In the genomic region with DNA sequence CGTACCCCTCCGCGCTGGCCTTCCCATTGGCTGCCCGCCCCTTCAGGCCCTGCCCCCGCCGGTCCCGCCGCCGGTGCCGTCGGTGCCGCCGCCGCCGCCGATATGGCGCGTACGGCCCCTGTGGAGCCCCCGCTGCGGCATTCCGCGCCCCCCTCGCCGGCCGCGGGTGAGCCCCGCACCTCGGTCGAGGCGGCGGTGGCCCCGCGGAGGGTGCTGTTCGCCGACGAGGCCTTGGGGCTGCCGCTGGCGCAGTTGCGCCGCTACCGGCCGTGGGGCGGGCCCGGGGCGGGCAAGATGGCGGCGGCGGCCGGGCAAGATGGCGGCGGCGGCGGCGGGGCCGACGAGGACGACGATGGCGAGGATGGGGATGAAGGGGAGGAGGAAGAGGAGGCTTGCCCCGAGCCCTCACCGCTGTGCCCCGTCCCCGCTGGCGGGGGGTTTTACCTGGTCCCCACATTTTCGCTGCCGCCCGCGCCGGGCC, we compare ENCODE assay signal across 8 cellular contexts. TPM values are rescaled to one million over a fixed set of nuclear protein-coding genes. Genes with fewer than 3 reads are reported as not detected.
DNase-seq lines count a peak whose midpoint lies in the region; ATAC-seq and TF ChIP-seq lines count a peak whose summit lies in the region.

A gene with protein sequence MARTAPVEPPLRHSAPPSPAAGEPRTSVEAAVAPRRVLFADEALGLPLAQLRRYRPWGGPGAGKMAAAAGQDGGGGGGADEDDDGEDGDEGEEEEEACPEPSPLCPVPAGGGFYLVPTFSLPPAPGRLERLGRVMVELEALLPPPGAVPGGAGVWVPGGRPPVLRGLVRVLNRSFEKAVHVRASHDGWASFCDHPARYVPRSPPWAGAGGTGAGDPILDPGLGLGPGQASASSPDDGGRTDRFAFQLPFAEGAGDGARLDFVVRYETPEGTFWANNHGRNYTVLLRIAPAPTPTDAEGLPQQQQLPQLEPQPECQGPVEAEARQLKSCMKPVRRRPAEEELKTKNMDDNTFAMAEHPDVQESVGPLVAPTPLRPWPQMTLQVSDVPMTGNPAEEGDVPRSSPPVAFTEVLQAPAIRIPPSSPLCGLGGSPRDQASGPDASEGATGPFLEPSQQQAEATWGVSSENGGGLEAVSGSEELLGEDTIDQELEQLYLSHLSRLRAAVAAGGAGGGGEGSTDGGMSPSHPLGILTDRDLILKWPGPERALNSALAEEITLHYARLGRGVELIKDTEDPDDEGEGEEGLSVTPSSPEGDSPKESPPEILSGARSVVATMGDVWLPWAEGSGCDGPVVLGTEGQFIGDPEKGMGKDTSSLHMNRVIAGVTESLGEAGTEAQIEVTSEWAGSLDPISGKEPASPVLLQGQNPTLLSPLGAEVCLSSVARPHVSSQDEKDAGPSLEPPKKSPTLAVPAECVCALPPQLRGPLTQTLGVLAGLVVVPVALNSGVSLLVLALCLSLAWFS (plus strand): TSS at position 26 of the 481 bp plus-strand sequence. CDS start 77 bp downstream, at position 103.

- peaks cover 22% of the 10 kb centered on the region for H3K4me1 Mint-ChIP-seq in HFFc6 (ENCODE audit: low read depth)
- H3K4me1 Mint-ChIP-seq in neural progenitor cell, result peaks cover 17% of the 10 kb centered on the region

- H3K4me3 ChIP-seq in epithelial cell of proximal tubule (ENCODE audit: low read depth, low read length) (peak within 1 kb of the TSS; percentile 66), neural progenitor cell (peak within 1 kb of the TSS; percentile 62)

- TF ChIP-seq CTCF in HFFc6 (IDR thresholded peaks at IDR 0.05), result no peak
- no peak for TF ChIP-seq CTCF in RWPE1 (conservative IDR thresholded peaks at IDR 0.05; ENCODE audit: low read depth)
- no peak for TF ChIP-seq CTCF in epithelial cell of proximal tubule (conservative IDR thresholded peaks at IDR 0.05; ENCODE audit: low read depth, low read length)
- no peak for TF ChIP-seq CTCF in neural progenitor cell (IDR thresholded peaks at IDR 0.05)

- peak within 1 kb of the TSS; percentile 94 for H3K4me3 Mint-ChIP-seq in HFFc6
- H3K4me3 Mint-ChIP-seq in neural progenitor cell, result peak within 1 kb of the TSS; percentile 94

- peak within 1 kb of the TSS; percentile 78 for H3K4me2 ChIP-seq in neural progenitor cell

- H3K36me3 ChIP-seq in neural progenitor cell, result no peaks in the 10 kb centered on the region

- DNase-seq in HFFc6, result no peak
- no peak for DNase-seq in RWPE1 (ENCODE audit: low spot score)
- DNase-seq in epithelial cell of proximal tubule (ENCODE audit: low read depth), result no peak
- no peak for DNase-seq in neural progenitor cell (ENCODE audit: low spot score)
- DNase-seq in NCI-H526 (lab: John Stamatoyannopoulos, UW), result no peak
- no peak for DNase-seq in germinal center (ENCODE audit: low spot score)
- DNase-seq in DMS153 treated with DMSO at 0.1 percent for 48 hours (lab: John Stamatoyannopoulos, UW; ENCODE audit: unreplicated experiment), result no peak

- H3K27ac ChIP-seq in RWPE1 (peak within 1 kb of the TSS; percentile 88), neural progenitor cell (peak within 1 kb of the TSS; percentile 95)

- H3K9me3 Mint-ChIP-seq in HFFc6, result no peaks in the 10 kb centered on the region
- H3K9me3 Mint-ChIP-seq in neural progenitor cell, result peaks cover 4% of the 10 kb centered on the region

- peak within 1 kb of the TSS; percentile 81 for H2AFZ ChIP-seq in neural progenitor cell (replicated peaks)

- no peaks in the 10 kb centered on the region for H3K27me3 ChIP-seq in neural progenitor cell

- H3F3A ChIP-seq in neural progenitor cell (ENCODE audit: low read depth), result peaks cover 7% of the 10 kb centered on the region

- H3K27ac Mint-ChIP-seq in HFFc6 (peak within 1 kb of the TSS; percentile 99), neural progenitor cell (peak within 1 kb of the TSS; percentile 99)

- peaks cover 7% of the 10 kb centered on the region for H3K27me3 Mint-ChIP-seq in HFFc6 (ENCODE audit: insufficient read depth)
- H3K27me3 Mint-ChIP-seq in neural progenitor cell (ENCODE audit: insufficient read depth, low read depth), result peaks cover 13% of the 10 kb centered on the region

- POLR2A ChIA-PET in RWPE1 (lab: Yijun Ruan, JAX; ENCODE audit: low non-redundant PET), result no interaction called here

- peak within 1 kb of the TSS; percentile 83 for H3K9ac ChIP-seq in neural progenitor cell

- H4K20me1 ChIP-seq in neural progenitor cell (ENCODE audit: low read depth), result peaks cover 18% of the 10 kb centered on the region

- ATAC-seq in GM18519 (IDR thresholded peaks at IDR 0.05; ENCODE audit: low FRiP score, unreplicated experiment), result peak; percentile 21

- H3K4me1 ChIP-seq in neural progenitor cell, result peaks cover 7% of the 10 kb centered on the region

- H3K79me2 ChIP-seq in neural progenitor cell (ENCODE audit: low read depth), result peaks cover 46% of the 10 kb centered on the region

- CTCF ChIA-PET in RWPE1 (lab: Yijun Ruan, JAX), result no interaction called here

- no peaks in the 10 kb centered on the region for H3K9me3 ChIP-seq in neural progenitor cell (ENCODE audit: low read depth)

- H3K36me3 Mint-ChIP-seq in HFFc6 (ENCODE audit: low read depth) (no peaks in the 10 kb centered on the region; the same call in 1 of the 2 replicates), neural progenitor cell (peaks cover 4% of the 10 kb centered on the region)

RNA-seq across cellular contexts. Expression of the gene that starts here (rescaled TPM):
- 1 to 10 TPM; 2.4 to 4.5 (median 4.1) TPM for total RNA-seq in HFFc6 (2021; fragmentation: NEBNext Ultra II Directional; extraction: Animal tissue kit (Norgen Biotek cat#: 25700))
- total RNA-seq in epithelial cell of proximal tubule (0.87 and 2.3 TPM in 2 replicates), neural progenitor cell (ENCODE audit: low replicate concordance) (5.6 and 21.2 TPM in 2 replicates)
